22 cellular contexts compared by ENCODE assay signal in genomic region chr16:54443352-54443751, GRCh38.
DNase-seq lines count a peak whose midpoint lies in the region; TF ChIP-seq lines count a peak whose summit lies in the region.
"Had no signal": no experiment of that assay in that cellular context is flagged by ENCODE, and none has a peak within 500 bp of the region (broad histone marks: within the 10 kb centered on the region; RNA-seq: fewer than 3 reads in every experiment).

No MANE protein-coding gene starts in this region.

- H3K27me3 ChIP-seq in breast epithelium (no peaks in the 10 kb centered on the region), tibial nerve (no peaks in the 10 kb centered on the region)
- H3K27me3 ChIP-seq: BE2C had no signal

- no peaks in the 10 kb centered on the region for H3K9me3 Mint-ChIP-seq in MCF 10A (ENCODE audit: unreplicated experiment)
- H3K9me3 Mint-ChIP-seq: CD4-positive, alpha-beta T cell; H9 had no signal

- peaks cover 20% of the 10 kb centered on the region for H3K27me3 Mint-ChIP-seq in MCF 10A (ENCODE audit: insufficient read depth, unreplicated experiment)

- H3K4me1 Mint-ChIP-seq in MCF 10A (ENCODE audit: insufficient read depth, unreplicated experiment): peaks cover 29% of the 10 kb centered on the region
- H3K4me1 Mint-ChIP-seq: CD14-positive monocyte; CD8-positive, alpha-beta memory T cell had no signal

- H3K9me3 ChIP-seq in breast epithelium (peaks cover 0 to 3% of the 10 kb centered on the region in 2 donors), tibial nerve (peaks cover 0 to 24% (median 0%) of the 10 kb centered on the region in 4 donors)
- H3K9me3 ChIP-seq: BE2C had no signal

- CTCF ChIA-PET in MCF 10A (lab: Yijun Ruan, JAX): interaction anchor here (0.5 to 1.5 kb wide), 4 partner anchors 10 to 853 kb away, joined by 3 to 4 read pairs (median 3); no protein-coding TSS in a partner anchor

- peak; percentile 14 for DNase-seq in MCF 10A (ENCODE audit: unreplicated experiment)
- no peak for DNase-seq in breast epithelium (ENCODE audit: low spot score in 2 of 2)
- DNase-seq in fibroblast of gingiva (ENCODE audit: low read depth): peak; percentile 43
- peak; percentile 21 for DNase-seq in fibroblast of the aortic adventitia (ENCODE audit: low read depth)
- no peak for DNase-seq in activated T-cell treated with anti-CD3 and anti-CD28 coated beads for 4 hours
- no peak for DNase-seq in NCI-H748 (lab: John Stamatoyannopoulos, UW; ENCODE audit: unreplicated experiment)
- no peak for DNase-seq in retina
- no peak for DNase-seq in tibial nerve (ENCODE audit: low spot score in 2 of 2)
- DNase-seq: AML-193; BE2C; CD4-positive, alpha-beta T cell; CD8-positive, alpha-beta memory T cell; DMS 273 treated with DMSO at 0.1 percent for 48 hours; DMS79; EL; GDM1; GM23248; H9 had no signal

- TF ChIP-seq EP300 in tibial nerve (IDR thresholded peaks at IDR 0.05): no peak

- TF ChIP-seq POLR2A in breast epithelium (IDR thresholded peaks at IDR 0.05) (no peak), tibial nerve (IDR thresholded peaks at IDR 0.05) (no peak)

- BruUV-seq in MCF 10A (replicated peaks; lab: Mats Ljungman, UMichigan): no TSS peak

- POLR2A ChIA-PET in MCF 10A (lab: Yijun Ruan, JAX): interaction anchor here (0.7 to 1.8 kb wide), 7 partner anchors 12 to 483 kb away, joined by 3 to 5 read pairs (median 4); partner anchors contain the start of gene IRX3

- TF ChIP-seq CTCF in MCF 10A (IDR thresholded peaks at IDR 0.05; ENCODE audit: unreplicated experiment): no peak
- TF ChIP-seq CTCF in breast epithelium (IDR thresholded peaks at IDR 0.05): no peak
- no peak for TF ChIP-seq CTCF in fibroblast of the aortic adventitia (IDR thresholded peaks at IDR 0.05; ENCODE audit: insufficient read depth, low read length)
- TF ChIP-seq CTCF in tibial nerve (IDR thresholded peaks at IDR 0.05): no peak

- H3K4me3 Mint-ChIP-seq in MCF 10A (ENCODE audit: unreplicated experiment): no peak overlapping the region
- H3K4me3 Mint-ChIP-seq: CD14-positive monocyte; CD4-positive, alpha-beta T cell; CD8-positive, alpha-beta memory T cell; H9 had no signal

- H3K36me3 Mint-ChIP-seq in MCF 10A (ENCODE audit: insufficient read depth, unreplicated experiment): no peaks in the 10 kb centered on the region
- H3K36me3 Mint-ChIP-seq: CD14-positive monocyte; CD8-positive, alpha-beta memory T cell had no signal

- H3K4me1 ChIP-seq in breast epithelium (no peaks in the 10 kb centered on the region), tibial nerve (peaks cover 0 to 19% (median 0%) of the 10 kb centered on the region in 4 donors)

- intact Hi-C loops in MCF 10A (cut with micrococcal nuclease): loop anchor here (10.0 kb wide), 2 partner anchors 191 to 669 kb away; no protein-coding TSS in a partner anchor
- intact Hi-C loops in breast epithelium (cut with DNase I; ENCODE audit: low total_unique reads): no loop called here

- H3K36me3 ChIP-seq in breast epithelium (no peaks in the 10 kb centered on the region), tibial nerve (no peaks in the 10 kb centered on the region)
- H3K36me3 ChIP-seq: BE2C; BLaER1 treated with 17β-estradiol and CSF1 and Interleukin-3, amounts not matched to agents 10 nM and 100 nM had no signal

- no peak overlapping the region for H3K27ac Mint-ChIP-seq in MCF 10A (ENCODE audit: low read depth, unreplicated experiment)
- H3K27ac Mint-ChIP-seq: CD14-positive monocyte; CD4-positive, alpha-beta T cell; CD8-positive, alpha-beta memory T cell; H9 had no signal

- H3K27ac ChIP-seq in breast epithelium (no peak overlapping the region), tibial nerve (no peak overlapping the region)
- H3K27ac ChIP-seq: 22Rv1; BLaER1 treated with 17β-estradiol and CSF1 and Interleukin-3, amounts not matched to agents 10 nM and 100 nM; GM23248 had no signal

- no peak overlapping the region for H3K4me3 ChIP-seq in breast epithelium
- H3K4me3 ChIP-seq in fibroblast of the aortic adventitia (ENCODE audit: low read depth, low read length): no peak overlapping the region
- no peak overlapping the region for H3K4me3 ChIP-seq in tibial nerve
- H3K4me3 ChIP-seq: BLaER1 treated with 17β-estradiol and CSF1 and Interleukin-3, amounts not matched to agents 10 nM and 100 nM; GM12878; GM23248 had no signal

Comparison
In these comparisons a context has a peak if more than half of its experiments do, and no peak if none do; other contexts are left out.
1. DNase-seq: peak in MCF 10A (single experiment), fibroblast of gingiva (single experiment) and fibroblast of the aortic adventitia (single experiment); none in breast epithelium (0 of 2), activated T-cell treated with anti-CD3 and anti-CD28 coated beads for 4 hours (single experiment), NCI-H748 (single experiment), retina (single experiment) and tibial nerve (0 of 2).